27 cellular contexts compared by ENCODE assay signal in genomic region chr11:29628584-29628983, GRCh38.
"Had no signal": no experiment of that assay in that cellular context is flagged by ENCODE, and none has a peak within 500 bp of the region (broad histone marks: within the 10 kb centered on the region; RNA-seq: fewer than 3 reads in every experiment).

No MANE protein-coding gene starts in this region.

- H3K36me3 Mint-ChIP-seq: activated naive CD4-positive, alpha-beta T cell treated with anti-CD3 and anti-CD28 coated beads, Interleukin-2, amount 50 U/mL, for 24 hours; activated naive CD8-positive, alpha-beta T cell treated with anti-CD3 and anti-CD28 coated beads, Interleukin-2, amount 10 ng/mL, durations not matched to agents 7 days and 5 days; brain had no signal

- H3K4me3 ChIP-seq: ascending aorta, K562, SJSA1 had no signal

- H3K36me3 ChIP-seq: ascending aorta, SJSA1 had no signal

- H3K4me2 ChIP-seq: SK-N-SH had no signal

- DNase-seq: activated CD4-positive, alpha-beta T cell treated with anti-CD3 and anti-CD28 coated beads, Interleukin-2, amount 10 ng/mL, durations not matched to agents 24 days and 14 days; activated CD4-positive, alpha-beta T cell treated with anti-CD3 and anti-CD28 coated beads, Interleukin-2, amount 50 U/mL, for 4 hours; activated CD8-positive, alpha-beta T cell treated with anti-CD3 and anti-CD28 coated beads for 36 hours; activated effector memory CD4-positive, alpha-beta T cell treated with anti-CD3 and anti-CD28 coated beads, Interleukin-2, amount 50 U/mL, for 16 hours; activated naive CD4-positive, alpha-beta T cell treated with Interleukin-2 at 50 U/mL for 16 hours; activated naive CD8-positive, alpha-beta T cell treated with anti-CD3 and anti-CD28 coated beads, Interleukin-2, amount 10 ng/mL, durations not matched to agents 7 days and 5 days; activated T-cell treated with anti-CD3 and anti-CD28 coated beads, Interleukin-2, amount 50 U/mL, for 1 hour; activated T-cell treated with anti-CD3 and anti-CD28 coated beads, Interleukin-2, amount 50 U/mL, for 72 hours; amygdala; NCI-H1105; NCI-H1417 treated with DMSO at 0.1 percent for 48 hours; NCI-H187 treated with DMSO at 0.1 percent for 48 hours; NCI-H2081; NCI-H226; NCI-H446 treated with DMSO at 0.1 percent for 48 hours; NCI-H524; SHP77; SK-N-SH had no signal

- H3K27me3 Mint-ChIP-seq: activated CD4-positive, alpha-beta T cell treated with anti-CD3 and anti-CD28 coated beads, Interleukin-2, amount 10 ng/mL, durations not matched to agents 24 days and 14 days; activated CD8-positive, alpha-beta T cell treated with anti-CD3 and anti-CD28 coated beads for 36 hours; activated naive CD4-positive, alpha-beta T cell treated with anti-CD3 and anti-CD28 coated beads, Interleukin-2, amount 50 U/mL, for 24 hours; activated naive CD8-positive, alpha-beta T cell treated with anti-CD3 and anti-CD28 coated beads, Interleukin-2, amount 10 ng/mL, durations not matched to agents 7 days and 5 days; activated T-helper 17 cell treated with anti-CD3 and anti-CD28 coated beads, Interleukin-2, amount 50 U/mL, for 72 hours had no signal

- H3K9ac ChIP-seq: SK-N-SH had no signal

- H3K9me3 ChIP-seq: ascending aorta, SJSA1, SK-N-SH had no signal

- H3K27me3 ChIP-seq: ascending aorta, SJSA1 had no signal

- ATAC-seq: activated CD8-positive, alpha-beta T cell treated with anti-CD3 and anti-CD28 coated beads for 36 hours; activated T-cell treated with anti-CD3 and anti-CD28 coated beads, Interleukin-2, amount 50 U/mL, for 72 hours; activated T-helper 17 cell treated with anti-CD3 and anti-CD28 coated beads, Interleukin-2, amount 50 U/mL, for 72 hours; K562; Panc1 had no signal

- H3K4me1 ChIP-seq: ascending aorta, SJSA1 had no signal

- H3K27ac ChIP-seq: ascending aorta, SJSA1 had no signal

- H3K27ac Mint-ChIP-seq: activated CD4-positive, alpha-beta T cell treated with anti-CD3 and anti-CD28 coated beads, Interleukin-2, amount 10 ng/mL, durations not matched to agents 24 days and 14 days; activated CD8-positive, alpha-beta T cell treated with anti-CD3 and anti-CD28 coated beads for 36 hours; activated naive CD4-positive, alpha-beta T cell treated with anti-CD3 and anti-CD28 coated beads, Interleukin-2, amount 50 U/mL, for 24 hours; activated naive CD8-positive, alpha-beta T cell treated with anti-CD3 and anti-CD28 coated beads, Interleukin-2, amount 10 ng/mL, durations not matched to agents 7 days and 5 days; activated T-cell treated with anti-CD3 and anti-CD28 coated beads, Interleukin-2, amount 50 U/mL, for 72 hours; activated T-helper 17 cell treated with anti-CD3 and anti-CD28 coated beads, Interleukin-2, amount 50 U/mL, for 72 hours; brain; T-helper 1 cell treated with Interleukin-12 subunit alpha and Interleukin-12 subunit beta and Interleukin-4 antibody, amounts not matched to agents 30 μg/mL and 1 μg/mL, for 36 hours; T-helper 2 cell treated with Interferon-gamma antibody and Interleukin-4, amounts not matched to agents 5 μg/mL and 100 μg/mL, for 36 hours had no signal

- H3K4me3 Mint-ChIP-seq: activated CD4-positive, alpha-beta T cell treated with anti-CD3 and anti-CD28 coated beads, Interleukin-2, amount 10 ng/mL, durations not matched to agents 24 days and 14 days; activated CD8-positive, alpha-beta T cell treated with anti-CD3 and anti-CD28 coated beads for 36 hours; activated naive CD4-positive, alpha-beta T cell treated with anti-CD3 and anti-CD28 coated beads, Interleukin-2, amount 50 U/mL, for 24 hours; activated naive CD8-positive, alpha-beta T cell treated with anti-CD3 and anti-CD28 coated beads, Interleukin-2, amount 10 ng/mL, durations not matched to agents 7 days and 5 days; activated T-cell treated with anti-CD3 and anti-CD28 coated beads, Interleukin-2, amount 50 U/mL, for 72 hours; activated T-helper 17 cell treated with anti-CD3 and anti-CD28 coated beads, Interleukin-2, amount 50 U/mL, for 72 hours; brain; T-helper 1 cell treated with Interleukin-12 subunit alpha and Interleukin-12 subunit beta and Interleukin-4 antibody, amounts not matched to agents 30 μg/mL and 1 μg/mL, for 36 hours; T-helper 2 cell treated with Interferon-gamma antibody and Interleukin-4, amounts not matched to agents 5 μg/mL and 100 μg/mL, for 36 hours had no signal

- H3K4me1 Mint-ChIP-seq: activated CD4-positive, alpha-beta T cell treated with anti-CD3 and anti-CD28 coated beads, Interleukin-2, amount 10 ng/mL, durations not matched to agents 24 days and 14 days; activated naive CD4-positive, alpha-beta T cell treated with anti-CD3 and anti-CD28 coated beads, Interleukin-2, amount 50 U/mL, for 24 hours; activated naive CD8-positive, alpha-beta T cell treated with anti-CD3 and anti-CD28 coated beads, Interleukin-2, amount 10 ng/mL, durations not matched to agents 7 days and 5 days; activated T-helper 17 cell treated with anti-CD3 and anti-CD28 coated beads, Interleukin-2, amount 50 U/mL, for 72 hours; brain had no signal

- H3K9me3 Mint-ChIP-seq: brain had no signal
